ENCODE assay signal across 18 cellular contexts in the genomic region with DNA sequence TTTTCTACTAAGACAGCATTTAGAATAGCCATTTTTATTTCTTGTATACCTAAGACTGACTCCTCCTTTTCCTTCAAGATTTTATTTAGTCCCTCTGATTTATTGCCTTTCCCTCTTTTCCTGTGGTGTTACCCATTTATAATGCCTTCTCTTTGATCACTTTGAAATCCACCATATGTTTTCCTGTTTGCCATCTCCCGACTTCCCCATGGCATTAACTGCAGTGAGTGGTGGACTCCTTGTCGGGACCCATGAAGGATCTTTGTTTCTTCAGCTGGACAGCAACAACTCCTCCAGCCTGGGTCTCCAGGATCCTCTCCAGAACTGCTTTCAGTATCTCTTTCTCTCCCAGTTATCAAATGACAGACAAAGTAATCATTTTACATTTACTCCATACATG.
"Had no signal": no experiment of that assay in that cellular context is flagged by ENCODE, and none has a peak within 500 bp of the region (broad histone marks: within the 10 kb centered on the region; RNA-seq: fewer than 3 reads in every experiment).

No MANE protein-coding gene starts in this region.

- H3K27me3 Mint-ChIP-seq: activated naive CD8-positive, alpha-beta T cell treated with anti-CD3 and anti-CD28 coated beads for 36 hours had no signal

- H3K27ac Mint-ChIP-seq: activated naive CD8-positive, alpha-beta T cell treated with anti-CD3 and anti-CD28 coated beads for 36 hours; activated T-helper 2 cell treated with anti-CD3 and anti-CD28 coated beads, Interferon-gamma antibody, Interleukin-2, Interleukin-4, amounts not matched to agents 10 μg/mL and 5 μg/mL and 100 μg/mL, durations not matched to agents 14 hours and 24 hours and 36 hours; T-helper 17 cell had no signal

- H3K4me3 Mint-ChIP-seq: activated naive CD8-positive, alpha-beta T cell treated with anti-CD3 and anti-CD28 coated beads for 36 hours; activated T-cell treated with anti-CD3 and anti-CD28 coated beads, Interleukin-2, amount 50 U/mL, for 4 hours; central memory CD8-positive, alpha-beta T cell; neural crest cell; T-helper 17 cell had no signal

- ATAC-seq: activated T-cell treated with anti-CD3 and anti-CD28 coated beads, Interleukin-2, amount 50 U/mL, for 4 hours; left ventricle myocardium superior; T-helper 17 cell; upper lobe of right lung had no signal

- H3K36me3 Mint-ChIP-seq: activated naive CD8-positive, alpha-beta T cell treated with anti-CD3 and anti-CD28 coated beads for 36 hours had no signal

- H3K9me3 Mint-ChIP-seq: activated naive CD8-positive, alpha-beta T cell treated with anti-CD3 and anti-CD28 coated beads for 36 hours; activated T-cell treated with anti-CD3 and anti-CD28 coated beads, Interleukin-2, amount 50 U/mL, for 4 hours; activated T-helper 2 cell treated with anti-CD3 and anti-CD28 coated beads, Interferon-gamma antibody, Interleukin-2, Interleukin-4, amounts not matched to agents 10 μg/mL and 5 μg/mL and 100 μg/mL, durations not matched to agents 14 hours and 24 hours and 36 hours; central memory CD8-positive, alpha-beta T cell; neural crest cell had no signal

- DNase-seq: activated CD4-positive, alpha-beta T cell treated with anti-CD3 and anti-CD28 coated beads for 4 hours; activated CD4-positive, alpha-beta T cell treated with anti-CD3 and anti-CD28 coated beads, Interleukin-2, amount 50 U/mL, for 48 hours; activated CD4-positive, CD25-positive, alpha-beta regulatory T cell; activated CD8-positive, alpha-beta memory T cell treated with anti-CD3 and anti-CD28 coated beads, Interleukin-2, amount 50 U/mL, for 48 hours; activated naive CD4-positive, alpha-beta T cell; activated naive CD8-positive, alpha-beta T cell treated with anti-CD3 and anti-CD28 coated beads for 36 hours; activated T-cell treated with anti-CD3 and anti-CD28 coated beads, Interleukin-2, amount 50 U/mL, for 4 hours; effector memory CD4-positive, alpha-beta T cell; glutamatergic neuron; left ventricle myocardium superior; retina; stimulated activated CD4-positive, alpha-beta T cell treated with anti-CD3 and anti-CD28 coated beads, Interleukin-2, amount 100 ng/mL, for 48 hours; stimulated activated CD8-positive, alpha-beta memory T cell treated with anti-CD3 and anti-CD28 coated beads, Interleukin-4, amount 100 ng/mL, for 48 hours; T-helper 17 cell; upper lobe of right lung had no signal

- H3K4me1 Mint-ChIP-seq: central memory CD8-positive, alpha-beta T cell had no signal
